In genomic region chr17:42312285-42313130, GRCh38 we compare ENCODE assay signal across 8 cellular contexts. TPM values are rescaled to one million over a fixed set of nuclear protein-coding genes. Genes with fewer than 3 reads are reported as not detected.
A peak's percentile ranks its signal among the peaks of the same experiment; 100 is the strongest.
DNase-seq lines count a peak whose midpoint lies in the region; ATAC-seq lines count a peak whose summit lies in the region.

No MANE protein-coding gene starts in this region.

- no peaks in the 10 kb centered on the region for H3K9me3 ChIP-seq in BLaER1 treated with 17β-estradiol and CSF1 and Interleukin-3, amounts not matched to agents 10 nM and 100 nM (replicated peaks in 1 of 11)
- H3K9me3 ChIP-seq in mesenchymal stem cell (ENCODE audit: control insufficient read depth, low read length), result no peaks in the 10 kb centered on the region

- H3K18ac ChIP-seq in mesenchymal stem cell (ENCODE audit: low read depth in 1 of 2, low read length in 2 of 2), result peak overlapping the region; percentile 42 to 81

- H4K20me1 ChIP-seq in BLaER1 treated with 17β-estradiol and CSF1 and Interleukin-3, amounts not matched to agents 10 nM and 100 nM, result peaks cover 0 to 75% (median 8%) of the 10 kb centered on the region in 11 experiments; a peak in 14 of 22 replicates

- no peak overlapping the region for H2BK12ac ChIP-seq in mesenchymal stem cell (ENCODE audit: low read length in 2 of 2)

- 24% methylated on average over 47 of the region's 54 CpGs for WGBS in mesenchymal stem cell

- peaks cover 12% of the 10 kb centered on the region for H3K79me1 ChIP-seq in mesenchymal stem cell (replicated peaks; ENCODE audit: low read length, poor library complexity, severe bottlenecking)

- H2BK5ac ChIP-seq in mesenchymal stem cell (ENCODE audit: low read depth, low read length, poor library complexity, severe bottlenecking), result no peak overlapping the region

- peak overlapping the region; percentile 77 for H4K8ac ChIP-seq in mesenchymal stem cell (ENCODE audit: low read length)

- H3K9ac ChIP-seq in BLaER1 treated with 17β-estradiol and CSF1 and Interleukin-3, amounts not matched to agents 10 nM and 100 nM, result peak overlapping the region; percentile 28 to 75 (median 49); a peak in 19 of 22 replicates
- H3K9ac ChIP-seq in mesenchymal stem cell (ENCODE audit: low read length), result peak overlapping the region; percentile 71

- H3K14ac ChIP-seq in mesenchymal stem cell (ENCODE audit: low read length in 2 of 2), result no peak overlapping the region

- no peak overlapping the region for H2AK5ac ChIP-seq in mesenchymal stem cell (ENCODE audit: low read length, severe bottlenecking)

- no peaks in the 10 kb centered on the region; a peak in 1 of 22 replicates for H3K27me3 ChIP-seq in BLaER1 treated with 17β-estradiol and CSF1 and Interleukin-3, amounts not matched to agents 10 nM and 100 nM
- H3K27me3 ChIP-seq in mesenchymal stem cell (ENCODE audit: control insufficient read depth in 1 of 2, insufficient read depth in 1 of 2, low read length in 2 of 2), result peaks cover 0 to 4% of the 10 kb centered on the region in 2 experiments

- H2BK120ac ChIP-seq in mesenchymal stem cell (ENCODE audit: low read depth, low read length), result no peak overlapping the region

- peak overlapping the region; percentile 73 to 94 (median 84) for H3K4me2 ChIP-seq in BLaER1 treated with 17β-estradiol and CSF1 and Interleukin-3, amounts not matched to agents 10 nM and 100 nM
- H3K4me2 ChIP-seq in mesenchymal stem cell (ENCODE audit: low read length, poor library complexity, severe bottlenecking), result no peak overlapping the region

- peak overlapping the region in 1 of 2 experiments; percentile 65 for H3K23ac ChIP-seq in mesenchymal stem cell (ENCODE audit: low read length in 2 of 2)

- H3K27ac ChIP-seq in BLaER1 treated with 17β-estradiol and CSF1 and Interleukin-3, amounts not matched to agents 10 nM and 100 nM, result peak overlapping the region in 10 of 11 experiments; percentile 8 to 64 (median 24); a peak in 10 of 22 replicates
- no peak overlapping the region for H3K27ac ChIP-seq in mesenchymal stem cell (ENCODE audit: low read length, poor library complexity, severe bottlenecking)

- peak overlapping the region; percentile 32 for H2BK15ac ChIP-seq in mesenchymal stem cell (ENCODE audit: low read depth, poor library complexity, severe bottlenecking)

- peak; percentile 52 for ATAC-seq in GM21723 (IDR thresholded peaks at IDR 0.05; ENCODE audit: unreplicated experiment)
- no peak for ATAC-seq in HG02870 (IDR thresholded peaks at IDR 0.05; ENCODE audit: unreplicated experiment)

- no peak overlapping the region for H2AFZ ChIP-seq in mesenchymal stem cell (ENCODE audit: low read depth, low read length)

- peaks cover 38 to 71% (median 66%) of the 10 kb centered on the region in 11 experiments for H3K36me3 ChIP-seq in BLaER1 treated with 17β-estradiol and CSF1 and Interleukin-3, amounts not matched to agents 10 nM and 100 nM
- H3K36me3 ChIP-seq in mesenchymal stem cell (ENCODE audit: control insufficient read depth in 1 of 2, insufficient read depth in 2 of 2, low read depth in 1 of 2, low read length in 2 of 2), result peaks cover 52 to 78% of the 10 kb centered on the region in 2 experiments

- DNase-seq in NCI-H446 (lab: John Stamatoyannopoulos, UW), result peak; percentile 16 to 75
- peak; percentile 47 to 65 for DNase-seq in activated CD8-positive, alpha-beta memory T cell treated with anti-CD3 and anti-CD28 coated beads for 4 hours (ENCODE audit: low read depth in 2 of 2)
- peak; percentile 67 for DNase-seq in effector CD8-positive, alpha-beta T cell (lab: John Stamatoyannopoulos, UW)
- DNase-seq in mesenchymal stem cell, result peak; percentile 88
- peak; percentile 37 for DNase-seq in stimulated activated CD8-positive, alpha-beta memory T cell treated with anti-CD3 and anti-CD28 coated beads, Interleukin-15, amount 100 ng/mL, for 24 hours (ENCODE audit: low read depth)

- H3K4ac ChIP-seq in mesenchymal stem cell (ENCODE audit: low read depth in 1 of 2, low read length in 2 of 2), result no peak overlapping the region

- H3K4me1 ChIP-seq in BLaER1 treated with 17β-estradiol and CSF1 and Interleukin-3, amounts not matched to agents 10 nM and 100 nM, result peaks cover 52 to 68% (median 60%) of the 10 kb centered on the region in 10 experiments
- H3K4me1 ChIP-seq in mesenchymal stem cell (ENCODE audit: control insufficient read depth, insufficient read depth, low read depth, low read length), result peaks cover 15% of the 10 kb centered on the region

- H4K91ac ChIP-seq in mesenchymal stem cell (ENCODE audit: low read length), result peak overlapping the region; percentile 47

- H3K4me3 ChIP-seq in BLaER1 treated with 17β-estradiol and CSF1 and Interleukin-3, amounts not matched to agents 10 nM and 100 nM, result peak overlapping the region; percentile 24 to 61 (median 32); a peak in 13 of 20 replicates
- H3K4me3 ChIP-seq in mesenchymal stem cell (ENCODE audit: insufficient read depth in 1 of 2, low read depth in 1 of 2, low read length in 2 of 2), result peak overlapping the region; percentile 35 to 39

RNA-seq across cellular contexts. Expression of gene STAT5A, which starts 24.2 kb away (rescaled TPM):
- 4.0 TPM for polyA plus RNA-seq in mesenchymal stem cell (2013, experiment 1 of 2)
- 3.2 TPM for polyA plus RNA-seq in mesenchymal stem cell (2013, experiment 2 of 2)

RNA-seq across cellular contexts. Expression of gene STAT5B, which starts 36.3 kb away (rescaled TPM):
- 12.3 TPM for polyA plus RNA-seq in mesenchymal stem cell (2013, experiment 1 of 2)
- 11.9 TPM for polyA plus RNA-seq in mesenchymal stem cell (2013, experiment 2 of 2)

Comparison
In these comparisons a context has a peak if more than half of its experiments do, and no peak if none do; other contexts are left out.
1. DNase-seq: peak in every context shown above with its lines; median percentile 88 in mesenchymal stem cell; 67 in effector CD8-positive, alpha-beta T cell; 56 in activated CD8-positive, alpha-beta memory T cell treated with anti-CD3 and anti-CD28 coated beads for 4 hours; 46 in NCI-H446; 37 in stimulated activated CD8-positive, alpha-beta memory T cell treated with anti-CD3 and anti-CD28 coated beads, Interleukin-15, amount 100 ng/mL, for 24 hours.